1 cellular context compared by ENCODE assay signal in genomic region chr6:159736908-159737307, GRCh38.
TF ChIP-seq lines count a peak whose summit lies in the region.

No MANE protein-coding gene starts in this region.

TF ChIP-seq in HepG2, 621 proteins besides CTCF, POLR2A, EP300 and RAD21:
- TF ChIP-seq MED8 (CRISPR knock-in tag; IDR thresholded peaks at IDR 0.05; ENCODE audit: insufficient replicate concordance) (no peak), ELF3 (CRISPR knock-in tag; IDR thresholded peaks at IDR 0.05) (no peak), POGZ (CRISPR knock-in tag; IDR thresholded peaks at IDR 0.05) (no peak), KDM1A (CRISPR knock-in tag; IDR thresholded peaks at IDR 0.05) (no peak), POLR2G (IDR thresholded peaks at IDR 0.05; ENCODE audit: low read depth, low read length) (0 out of 2 replicates have a peak, but pooled peaks have one; percentile 2), ZNF121 (CRISPR knock-in tag; IDR thresholded peaks at IDR 0.05) (peak; percentile 94), SP5 (CRISPR knock-in tag; IDR thresholded peaks at IDR 0.05; ENCODE audit: borderline replicate concordance, low read depth) (no peak), ZNF816 (CRISPR knock-in tag; IDR thresholded peaks at IDR 0.05; ENCODE audit: borderline replicate concordance) (no peak), ZNF724P (CRISPR knock-in tag; IDR thresholded peaks at IDR 0.05; ENCODE audit: borderline replicate concordance) (no peak), ZSCAN20 (CRISPR knock-in tag; IDR thresholded peaks at IDR 0.05; ENCODE audit: borderline replicate concordance) (no peak), ZBTB20 (CRISPR knock-in tag; IDR thresholded peaks at IDR 0.05; ENCODE audit: borderline replicate concordance, low read depth) (no peak), SMC3 (IDR thresholded peaks at IDR 0.05; ENCODE audit: low read length) (no peak), ZNF672 (CRISPR knock-in tag; IDR thresholded peaks at IDR 0.05) (no peak), TRIM24 (CRISPR knock-in tag; IDR thresholded peaks at IDR 0.05) (no peak), ATF2 (CRISPR knock-in tag; IDR thresholded peaks at IDR 0.05) (no peak), ZNF280B (CRISPR knock-in tag; IDR thresholded peaks at IDR 0.05; ENCODE audit: borderline replicate concordance) (no peak), ZIK1 (CRISPR knock-in tag; IDR thresholded peaks at IDR 0.05; ENCODE audit: borderline replicate concordance, low read depth) (no peak), AGO2 (optimal IDR thresholded peaks at IDR 0.05; ENCODE audit: low read depth, low read length) (peak; percentile 9), ARNT (IDR thresholded peaks at IDR 0.05) (no peak), ZNF737 (CRISPR knock-in tag; IDR thresholded peaks at IDR 0.05; ENCODE audit: borderline replicate concordance) (no peak)
- TF ChIP-seq, protein P1, sequence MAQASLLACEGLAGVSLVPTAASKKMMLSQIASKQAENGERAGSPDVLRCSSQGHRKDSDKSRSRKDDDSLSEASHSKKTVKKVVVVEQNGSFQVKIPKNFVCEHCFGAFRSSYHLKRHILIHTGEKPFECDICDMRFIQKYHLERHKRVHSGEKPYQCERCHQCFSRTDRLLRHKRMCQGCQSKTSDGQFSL (CRISPR knock-in tag; IDR thresholded peaks at IDR 0.05): no peak
- TF ChIP-seq, protein P2, sequence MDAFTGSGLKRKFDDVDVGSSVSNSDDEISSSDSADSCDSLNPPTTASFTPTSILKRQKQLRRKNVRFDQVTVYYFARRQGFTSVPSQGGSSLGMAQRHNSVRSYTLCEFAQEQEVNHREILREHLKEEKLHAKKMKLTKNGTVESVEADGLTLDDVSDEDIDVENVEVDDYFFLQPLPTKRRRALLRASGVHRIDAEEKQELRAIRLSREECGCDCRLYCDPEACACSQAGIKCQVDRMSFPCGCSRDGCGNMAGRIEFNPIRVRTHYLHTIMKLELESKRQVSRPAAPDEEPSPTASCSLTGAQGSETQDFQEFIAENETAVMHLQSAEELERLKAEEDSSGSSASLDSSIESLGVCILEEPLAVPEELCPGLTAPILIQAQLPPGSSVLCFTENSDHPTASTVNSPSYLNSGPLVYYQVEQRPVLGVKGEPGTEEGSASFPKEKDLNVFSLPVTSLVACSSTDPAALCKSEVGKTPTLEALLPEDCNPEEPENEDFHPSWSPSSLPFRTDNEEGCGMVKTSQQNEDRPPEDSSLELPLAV (CRISPR knock-in tag; conservative IDR thresholded peaks at IDR 0.05; ENCODE audit: low read depth): no peak
- TF ChIP-seq, protein P3, sequence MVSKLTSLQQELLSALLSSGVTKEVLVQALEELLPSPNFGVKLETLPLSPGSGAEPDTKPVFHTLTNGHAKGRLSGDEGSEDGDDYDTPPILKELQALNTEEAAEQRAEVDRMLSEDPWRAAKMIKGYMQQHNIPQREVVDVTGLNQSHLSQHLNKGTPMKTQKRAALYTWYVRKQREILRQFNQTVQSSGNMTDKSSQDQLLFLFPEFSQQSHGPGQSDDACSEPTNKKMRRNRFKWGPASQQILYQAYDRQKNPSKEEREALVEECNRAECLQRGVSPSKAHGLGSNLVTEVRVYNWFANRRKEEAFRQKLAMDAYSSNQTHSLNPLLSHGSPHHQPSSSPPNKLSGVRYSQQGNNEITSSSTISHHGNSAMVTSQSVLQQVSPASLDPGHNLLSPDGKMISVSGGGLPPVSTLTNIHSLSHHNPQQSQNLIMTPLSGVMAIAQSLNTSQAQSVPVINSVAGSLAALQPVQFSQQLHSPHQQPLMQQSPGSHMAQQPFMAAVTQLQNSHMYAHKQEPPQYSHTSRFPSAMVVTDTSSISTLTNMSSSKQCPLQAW (CRISPR knock-in tag; IDR thresholded peaks at IDR 0.05): no peak
